In the genomic region with DNA sequence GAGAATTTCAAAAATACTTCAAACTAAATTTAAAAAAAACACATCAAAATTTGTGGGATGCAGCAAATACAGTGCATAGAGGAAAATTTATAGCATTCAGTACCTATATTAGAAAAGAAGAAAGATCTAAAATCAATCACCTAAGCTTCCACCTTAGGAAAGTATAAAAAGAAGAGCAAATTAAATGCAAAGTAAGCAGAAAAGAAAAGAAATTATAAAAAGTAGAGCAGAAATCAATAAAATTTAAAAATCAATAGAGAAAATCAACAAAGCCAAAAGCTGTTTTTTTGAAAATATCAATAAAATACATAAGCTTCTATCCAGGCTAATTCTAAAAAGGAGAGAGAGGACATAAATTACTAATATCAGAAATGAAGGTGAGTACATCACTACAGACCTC, we compare ENCODE assay signal across 34 cellular contexts.
"Had no signal": no experiment of that assay in that cellular context is flagged by ENCODE, and none has a peak within 500 bp of the region (broad histone marks: within the 10 kb centered on the region; RNA-seq: fewer than 3 reads in every experiment).

No MANE protein-coding gene starts in this region.

- H3K4me3 ChIP-seq: adrenal gland, body of pancreas, breast epithelium had no signal

- DNase-seq: activated CD4-positive, alpha-beta T cell treated with anti-CD3 and anti-CD28 coated beads for 1 hour; activated CD4-positive, alpha-beta T cell treated with anti-CD3 and anti-CD28 coated beads for 36 hours; activated CD4-positive, alpha-beta T cell treated with anti-CD3 and anti-CD28 coated beads for 48 hours; activated CD4-positive, alpha-beta T cell treated with anti-CD3 and anti-CD28 coated beads, Interleukin-2, amount 10 ng/mL, durations not matched to agents 7 days and 5 days; activated CD4-positive, alpha-beta T cell treated with anti-CD3 and anti-CD28 coated beads, Interleukin-2, amount 50 U/mL, for 48 hours; activated CD4-positive, CD25-positive, alpha-beta regulatory T cell; activated CD8-positive, alpha-beta memory T cell treated with anti-CD3 and anti-CD28 coated beads, Interleukin-2, amount 50 U/mL, for 4 hours; activated CD8-positive, alpha-beta T cell treated with anti-CD3 and anti-CD28 coated beads for 36 hours; activated effector memory CD4-positive, alpha-beta T cell treated with anti-CD3 and anti-CD28 coated beads, Interleukin-2, amount 50 U/mL, for 16 hours; activated gamma-delta T cell treated with Interleukin-2 at 50 U/mL for 16 hours; activated naive CD4-positive, alpha-beta T cell; activated naive CD4-positive, alpha-beta T cell treated with anti-CD3 and anti-CD28 coated beads for 36 hours; activated naive CD4-positive, alpha-beta T cell treated with anti-CD3 and anti-CD28 coated beads, Interleukin-2, amount 50 U/mL, for 16 hours; activated naive CD8-positive, alpha-beta T cell treated with anti-CD3 and anti-CD28 coated beads for 36 hours; activated T-cell treated with anti-CD3 and anti-CD28 coated beads for 4 hours; activated T-cell treated with anti-CD3 and anti-CD28 coated beads, Interleukin-2, amount 50 U/mL, for 1 hour; activated T-cell treated with anti-CD3 and anti-CD28 coated beads, Interleukin-2, amount 50 U/mL, for 4 hours; activated T-cell treated with anti-CD3 and anti-CD28 coated beads, Interleukin-2, amount 50 U/mL, for 72 hours; adrenal gland; amniotic stem cell; aorta; body of pancreas; brain microvascular endothelial cell; central memory CD4-positive, alpha-beta T cell; T-helper 1 cell; T-helper 2 cell; T-helper 9 cell; WERI-Rb-1 had no signal

- H3K27me3 ChIP-seq: adrenal gland, body of pancreas, brain microvascular endothelial cell, breast epithelium had no signal

- H3K27ac ChIP-seq: adrenal gland, body of pancreas, brain microvascular endothelial cell, breast epithelium, WERI-Rb-1 had no signal

- H3K4me1 ChIP-seq: adrenal gland, body of pancreas, breast epithelium had no signal

- H3K9me3 ChIP-seq: adrenal gland, body of pancreas had no signal

- H3K36me3 ChIP-seq: adrenal gland, brain microvascular endothelial cell, breast epithelium, WERI-Rb-1 had no signal

- FAIRE-seq: astrocyte had no signal

- ATAC-seq: activated CD4-positive, alpha-beta T cell treated with anti-CD3 and anti-CD28 coated beads for 36 hours; activated CD4-positive, CD25-positive, alpha-beta regulatory T cell treated with anti-CD3 and anti-CD28 coated beads, Interleukin-2, amount 50 U/mL, for 24 hours; activated CD8-positive, alpha-beta T cell treated with anti-CD3 and anti-CD28 coated beads for 36 hours; activated naive CD4-positive, alpha-beta T cell treated with anti-CD3 and anti-CD28 coated beads, Interleukin-2, amount 50 U/mL, for 72 hours; activated T-cell treated with anti-CD3 and anti-CD28 coated beads, Interleukin-2, amount 50 U/mL, for 4 hours; activated T-cell treated with anti-CD3 and anti-CD28 coated beads, Interleukin-2, amount 50 U/mL, for 72 hours; activated T-helper 17 cell treated with anti-CD3 and anti-CD28 coated beads, Interleukin-2, amount 50 U/mL, for 72 hours; body of pancreas; WTC11 had no signal
